ENCODE assay signal across 8 cellular contexts in genomic region chr2:219362524-219363164, GRCh38. TPM values are rescaled to one million over a fixed set of nuclear protein-coding genes. Genes with fewer than 3 reads are reported as not detected.
DNase-seq lines count a peak whose midpoint lies in the region; ATAC-seq, FAIRE-seq and TF ChIP-seq lines count a peak whose summit lies in the region.

No MANE protein-coding gene starts in this region.

- H3K9me3 ChIP-seq in gastroesophageal sphincter (no peaks in the 10 kb centered on the region), upper lobe of left lung (no peaks in the 10 kb centered on the region)

- peaks cover 0 to 13% (median 9%) of the 10 kb centered on the region in 3 donors for H3K4me1 ChIP-seq in gastroesophageal sphincter
- H3K4me1 ChIP-seq in upper lobe of left lung: peaks cover 9 to 12% (median 10%) of the 10 kb centered on the region in 4 donors

- FAIRE-seq in RCC 7860 (lab: Jason Lieb, UNC): peak; percentile 77

- TF ChIP-seq POLR2A in gastroesophageal sphincter (IDR thresholded peaks at IDR 0.05) (no peak), upper lobe of left lung (IDR thresholded peaks at IDR 0.05) (no peak)

- WGBS in gastroesophageal sphincter (ENCODE audit: low coverage in 1 of 2), 2 donors: 39 to 80% methylated on average over 1 to 3 of the region's 3 CpGs
- 41 to 50% methylated on average over 3 of the region's 3 CpGs for WGBS in upper lobe of left lung, 2 donors

- H3K27me3 ChIP-seq in gastroesophageal sphincter (peaks cover 23% of the 10 kb centered on the region), upper lobe of left lung (peaks cover 0 to 17% (median 11%) of the 10 kb centered on the region in 4 donors)

- no peaks in the 10 kb centered on the region for H3K36me3 ChIP-seq in gastroesophageal sphincter
- no peaks in the 10 kb centered on the region for H3K36me3 ChIP-seq in upper lobe of left lung

- TF ChIP-seq EP300 in gastroesophageal sphincter (IDR thresholded peaks at IDR 0.05) (no peak), upper lobe of left lung (IDR thresholded peaks at IDR 0.05) (no peak)

- H3K4me3 ChIP-seq in gastroesophageal sphincter (no peak overlapping the region), upper lobe of left lung (no peak overlapping the region)

- H3K27ac ChIP-seq in gastroesophageal sphincter (no peak overlapping the region), upper lobe of left lung (no peak overlapping the region)

- ATAC-seq in HG03280 (IDR thresholded peaks at IDR 0.05; ENCODE audit: unreplicated experiment): peak; percentile 64
- ATAC-seq in gastroesophageal sphincter: peak; percentile 86
- ATAC-seq in upper lobe of left lung (ENCODE audit: low FRiP score in 2 of 2): peak; percentile 61 to 89
- ATAC-seq in GM19455 (IDR thresholded peaks at IDR 0.05; ENCODE audit: unreplicated experiment): no peak

- TF ChIP-seq CTCF in gastroesophageal sphincter (IDR thresholded peaks at IDR 0.05): no peak
- TF ChIP-seq CTCF in upper lobe of left lung (IDR thresholded peaks at IDR 0.05): no peak

- peak; percentile 89 for DNase-seq in AG08396 (ENCODE audit: low spot score)
- peak; percentile 48 for DNase-seq in GM19240 (ENCODE audit: insufficient read length, low spot score)
- peak; percentile 74 for DNase-seq in RCC 7860 (ENCODE audit: low spot score)
- peak in 1 of 2 donors; percentile 42 for DNase-seq in upper lobe of left lung
- DNase-seq in cerebellum (ENCODE audit: low spot score): no peak

RNA-seq across cellular contexts. Expression of gene DNPEP, which starts 25.1 kb away (rescaled TPM):
- total RNA-seq in gastroesophageal sphincter (10 to 100 TPM; 37.8 to 76.9 (median 59.2) TPM), upper lobe of left lung (100 to 1,000 TPM in 1 of 6 donors, 10 to 100 TPM in 5; 31.9 to 141 (median 75.1) TPM), cerebellum (15.0 TPM)

RNA-seq across cellular contexts. Expression of gene RESP18, which starts 30.1 kb away (rescaled TPM):
- total RNA-seq in gastroesophageal sphincter (not detected), upper lobe of left lung (not detected), cerebellum (1.1 TPM)

RNA-seq across cellular contexts. Expression of gene PTPRN, which starts 53.4 kb away (rescaled TPM):
- total RNA-seq in gastroesophageal sphincter (1 to 10 TPM in 2 of 4 donors, under 1 TPM in 1, not detected in 1; 0.58 to 3.0 (median 1.9) TPM), upper lobe of left lung (1 to 10 TPM in 2 of 6 donors, under 1 TPM in 2, not detected in 2; 0.20 to 4.4 (median 0.68) TPM), cerebellum (18.1 TPM)

RNA-seq across cellular contexts. Expression of gene DES, which starts 55.5 kb away (rescaled TPM):
- total RNA-seq in gastroesophageal sphincter (over 10,000 TPM; 10,852 to 31,720 (median 15,007) TPM), upper lobe of left lung (100 to 1,000 TPM in 2 of 6 donors, 10 to 100 TPM in 4; 39.7 to 299 (median 70.8) TPM), cerebellum (2.0 TPM)
